Comparison of ENCODE assay signal across 22 cellular contexts in genomic region chr7:22339725-22340390, GRCh38.
"Had no signal": no experiment of that assay in that cellular context is flagged by ENCODE, and none has a peak within 500 bp of the region (broad histone marks: within the 10 kb centered on the region; RNA-seq: fewer than 3 reads in every experiment).

No MANE protein-coding gene starts in this region.

- H3K27ac ChIP-seq: body of pancreas, epithelial cell of prostate, foreskin keratinocyte, upper lobe of right lung had no signal

- H3K27ac Mint-ChIP-seq: activated CD4-positive, alpha-beta memory T cell treated with anti-CD3 and anti-CD28 coated beads, Interleukin-2, amount 10 ng/mL, durations not matched to agents 7 days and 5 days; activated naive CD8-positive, alpha-beta T cell treated with anti-CD3 and anti-CD28 coated beads, Interleukin-2, amount 10 ng/mL, durations not matched to agents 7 days and 5 days; activated T-cell treated with anti-CD3 and anti-CD28 coated beads, Interleukin-2, amount 50 U/mL, for 24 hours; activated T-helper 2 cell treated with anti-CD3 and anti-CD28 coated beads, Interferon-gamma antibody, Interleukin-2, Interleukin-4, amounts not matched to agents 10 μg/mL and 5 μg/mL and 100 μg/mL, durations not matched to agents 14 hours and 24 hours and 36 hours; mesothelial cell of epicardium; nephron had no signal

- H3K4me1 ChIP-seq: upper lobe of right lung had no signal

- ATAC-seq: body of pancreas, foreskin keratinocyte, upper lobe of right lung had no signal

- H3K36me3 ChIP-seq: upper lobe of right lung had no signal

- H3K9me3 Mint-ChIP-seq: activated CD4-positive, alpha-beta memory T cell treated with anti-CD3 and anti-CD28 coated beads, Interleukin-2, amount 10 ng/mL, durations not matched to agents 7 days and 5 days; activated naive CD8-positive, alpha-beta T cell treated with anti-CD3 and anti-CD28 coated beads, Interleukin-2, amount 10 ng/mL, durations not matched to agents 7 days and 5 days; activated T-cell treated with anti-CD3 and anti-CD28 coated beads, Interleukin-2, amount 50 U/mL, for 24 hours; activated T-helper 2 cell treated with anti-CD3 and anti-CD28 coated beads, Interferon-gamma antibody, Interleukin-2, Interleukin-4, amounts not matched to agents 10 μg/mL and 5 μg/mL and 100 μg/mL, durations not matched to agents 14 hours and 24 hours and 36 hours had no signal

- H3K4me1 Mint-ChIP-seq: activated CD4-positive, alpha-beta memory T cell treated with anti-CD3 and anti-CD28 coated beads, Interleukin-2, amount 10 ng/mL, durations not matched to agents 7 days and 5 days; activated naive CD8-positive, alpha-beta T cell treated with anti-CD3 and anti-CD28 coated beads, Interleukin-2, amount 10 ng/mL, durations not matched to agents 7 days and 5 days; mesothelial cell of epicardium; nephron had no signal

- FAIRE-seq: colon had no signal

- H3K36me3 Mint-ChIP-seq: activated naive CD8-positive, alpha-beta T cell treated with anti-CD3 and anti-CD28 coated beads, Interleukin-2, amount 10 ng/mL, durations not matched to agents 7 days and 5 days; mesothelial cell of epicardium had no signal

- H3K4me3 Mint-ChIP-seq: activated CD4-positive, alpha-beta memory T cell treated with anti-CD3 and anti-CD28 coated beads, Interleukin-2, amount 10 ng/mL, durations not matched to agents 7 days and 5 days; activated naive CD8-positive, alpha-beta T cell treated with anti-CD3 and anti-CD28 coated beads, Interleukin-2, amount 10 ng/mL, durations not matched to agents 7 days and 5 days; activated T-cell treated with anti-CD3 and anti-CD28 coated beads, Interleukin-2, amount 50 U/mL, for 24 hours; mesothelial cell of epicardium; nephron had no signal

- H3K9me3 ChIP-seq: body of pancreas, upper lobe of right lung had no signal

- H3K4me3 ChIP-seq: body of pancreas, lung, upper lobe of right lung had no signal

- H3K27me3 ChIP-seq: body of pancreas, dorsolateral prefrontal cortex, foreskin keratinocyte, upper lobe of right lung had no signal

- DNase-seq: activated CD4-positive, alpha-beta memory T cell treated with anti-CD3 and anti-CD28 coated beads, Interleukin-2, amount 10 ng/mL, durations not matched to agents 7 days and 5 days; activated CD4-positive, alpha-beta T cell treated with anti-CD3 and anti-CD28 coated beads for 48 hours; activated CD4-positive, CD25-positive, alpha-beta regulatory T cell; activated naive CD4-positive, alpha-beta T cell treated with Interleukin-2 at 50 U/mL for 16 hours; activated naive CD8-positive, alpha-beta T cell treated with anti-CD3 and anti-CD28 coated beads, Interleukin-2, amount 10 ng/mL, durations not matched to agents 7 days and 5 days; activated T-cell treated with anti-CD3 and anti-CD28 coated beads, Interleukin-2, amount 50 U/mL, for 24 hours; amygdala; body of pancreas; dorsolateral prefrontal cortex; foreskin keratinocyte; hippocampal formation; islet precursor cell; left colon; retina; stimulated activated naive CD4-positive, alpha-beta T cell; upper lobe of right lung had no signal
